In the genomic region with DNA sequence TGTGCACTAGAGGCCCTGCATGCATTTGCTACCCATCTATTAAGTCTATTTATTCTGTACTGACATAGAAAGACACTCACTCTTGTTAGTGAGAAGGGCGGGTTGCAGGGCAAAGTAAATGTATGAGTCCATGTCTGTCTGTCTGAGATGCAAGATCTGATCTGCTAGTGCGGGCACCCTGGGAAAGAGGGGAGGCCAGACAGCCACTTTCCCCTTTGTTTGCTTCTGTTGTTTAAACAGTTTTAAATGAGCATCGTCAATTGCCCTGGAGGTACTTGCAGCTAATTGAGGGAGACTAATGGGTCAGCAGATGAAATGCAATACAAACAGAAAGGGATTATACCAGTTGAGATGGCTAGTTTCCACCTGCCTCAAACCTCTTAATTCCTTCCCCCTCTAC, we compare ENCODE assay signal across 1 cellular context.
TF ChIP-seq lines count a peak whose summit lies in the region.

No MANE protein-coding gene starts in this region.

TF ChIP-seq in GM23338, 12 proteins besides CTCF, POLR2A, EP300 and RAD21 (continued from another document):
- TF ChIP-seq CREB1 (CRISPR knock-in tag; IDR thresholded peaks at IDR 0.05; ENCODE audit: low read depth) (no peak), ZNF331 (CRISPR knock-in tag; IDR thresholded peaks at IDR 0.05; ENCODE audit: low read depth) (no peak), ZNF114 (CRISPR knock-in tag; IDR thresholded peaks at IDR 0.05) (no peak), STAT1 (IDR thresholded peaks at IDR 0.05; ENCODE audit: unreplicated experiment) (no peak), EZH2 (IDR thresholded peaks at IDR 0.05; ENCODE audit: low read depth, unreplicated experiment) (no peak), EZH2phosphoT487 (IDR thresholded peaks at IDR 0.05; ENCODE audit: unreplicated experiment) (no peak), POLR2AphosphoS5 (IDR thresholded peaks at IDR 0.05; ENCODE audit: low read depth) (no peak), JUNB (IDR thresholded peaks at IDR 0.05; ENCODE audit: unreplicated experiment) (no peak)
- TF ChIP-seq, protein P1, sequence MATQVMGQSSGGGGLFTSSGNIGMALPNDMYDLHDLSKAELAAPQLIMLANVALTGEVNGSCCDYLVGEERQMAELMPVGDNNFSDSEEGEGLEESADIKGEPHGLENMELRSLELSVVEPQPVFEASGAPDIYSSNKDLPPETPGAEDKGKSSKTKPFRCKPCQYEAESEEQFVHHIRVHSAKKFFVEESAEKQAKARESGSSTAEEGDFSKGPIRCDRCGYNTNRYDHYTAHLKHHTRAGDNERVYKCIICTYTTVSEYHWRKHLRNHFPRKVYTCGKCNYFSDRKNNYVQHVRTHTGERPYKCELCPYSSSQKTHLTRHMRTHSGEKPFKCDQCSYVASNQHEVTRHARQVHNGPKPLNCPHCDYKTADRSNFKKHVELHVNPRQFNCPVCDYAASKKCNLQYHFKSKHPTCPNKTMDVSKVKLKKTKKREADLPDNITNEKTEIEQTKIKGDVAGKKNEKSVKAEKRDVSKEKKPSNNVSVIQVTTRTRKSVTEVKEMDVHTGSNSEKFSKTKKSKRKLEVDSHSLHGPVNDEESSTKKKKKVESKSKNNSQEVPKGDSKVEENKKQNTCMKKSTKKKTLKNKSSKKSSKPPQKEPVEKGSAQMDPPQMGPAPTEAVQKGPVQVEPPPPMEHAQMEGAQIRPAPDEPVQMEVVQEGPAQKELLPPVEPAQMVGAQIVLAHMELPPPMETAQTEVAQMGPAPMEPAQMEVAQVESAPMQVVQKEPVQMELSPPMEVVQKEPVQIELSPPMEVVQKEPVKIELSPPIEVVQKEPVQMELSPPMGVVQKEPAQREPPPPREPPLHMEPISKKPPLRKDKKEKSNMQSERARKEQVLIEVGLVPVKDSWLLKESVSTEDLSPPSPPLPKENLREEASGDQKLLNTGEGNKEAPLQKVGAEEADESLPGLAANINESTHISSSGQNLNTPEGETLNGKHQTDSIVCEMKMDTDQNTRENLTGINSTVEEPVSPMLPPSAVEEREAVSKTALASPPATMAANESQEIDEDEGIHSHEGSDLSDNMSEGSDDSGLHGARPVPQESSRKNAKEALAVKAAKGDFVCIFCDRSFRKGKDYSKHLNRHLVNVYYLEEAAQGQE (IDR thresholded peaks at IDR 0.05; ENCODE audit: unreplicated experiment): no peak
